In the genomic region with DNA sequence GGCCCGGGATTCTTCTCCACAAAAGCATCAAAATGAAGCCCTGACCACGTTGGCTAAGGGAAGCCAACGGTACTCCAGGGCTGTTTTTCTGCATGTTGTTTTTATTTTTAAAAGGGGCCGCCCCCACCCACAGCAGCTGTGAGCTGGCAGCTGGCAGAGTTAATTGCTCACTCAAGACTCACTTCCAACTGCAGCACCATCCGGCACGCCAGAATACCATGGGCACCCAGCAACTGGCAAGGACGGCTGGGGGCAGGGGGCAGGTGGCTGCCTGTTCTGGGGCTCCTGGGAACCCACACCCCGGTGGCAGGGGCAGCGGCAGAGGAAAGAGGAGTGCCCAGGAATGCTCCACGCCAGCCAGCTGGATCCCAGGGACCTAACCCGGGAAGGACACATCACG, we compare ENCODE assay signal across 10 cellular contexts. TPM values are rescaled to one million over a fixed set of nuclear protein-coding genes. Genes with fewer than 3 reads are reported as not detected.
A peak's percentile ranks its signal among the peaks of the same experiment; 100 is the strongest.
DNase-seq lines count a peak whose midpoint lies in the region; ATAC-seq and TF ChIP-seq lines count a peak whose summit lies in the region.
"Had no signal": no experiment of that assay in that cellular context is flagged by ENCODE, and none has a peak within 500 bp of the region (broad histone marks: within the 10 kb centered on the region; RNA-seq: fewer than 3 reads in every experiment).

No MANE protein-coding gene starts in this region.

- ATAC-seq in Panc1 (no peak), GM21723 (IDR thresholded peaks at IDR 0.05; ENCODE audit: unreplicated experiment) (no peak), HG02623 (IDR thresholded peaks at IDR 0.05; ENCODE audit: unreplicated experiment) (no peak)

- no peak overlapping the region for H3K4me3 ChIP-seq in Panc1 (ENCODE audit: low read depth in 2 of 2, low read length in 2 of 2)

- BruUV-seq in Panc1 (replicated peaks; lab: Mats Ljungman, UMichigan), result no TSS peak

- H3K27ac Mint-ChIP-seq in activated CD4-positive, alpha-beta T cell treated with anti-CD3 and anti-CD28 coated beads, Interleukin-2, amount 10 ng/mL, durations not matched to agents 7 days and 5 days, result no peak overlapping the region

- DNase-seq in activated CD4-positive, alpha-beta T cell treated with anti-CD3 and anti-CD28 coated beads for 48 hours, result peak; percentile 27
- DNase-seq in activated CD4-positive, alpha-beta T cell treated with anti-CD3 and anti-CD28 coated beads, Interleukin-2, amount 10 ng/mL, durations not matched to agents 7 days and 5 days, result no peak
- DNase-seq in Panc1 (ENCODE audit: low read depth, low spot score), result no peak
- DNase-seq in globus pallidus (ENCODE audit: low spot score), result peak; percentile 61
- DNase-seq in NCI-H526 (lab: John Stamatoyannopoulos, UW), result no peak
- DNase-seq: activated CD4-positive, CD25-positive, alpha-beta regulatory T cell treated with anti-CD3 and anti-CD28 coated beads, Interleukin-2, amount 50 U/mL, for 72 hours; brain microvascular endothelial cell had no signal

- H3K27me3 ChIP-seq in Panc1 (ENCODE audit: control insufficient read depth, insufficient read depth, low read length), result no peaks in the 10 kb centered on the region
- H3K27me3 ChIP-seq: brain microvascular endothelial cell had no signal

- CTCF ChIA-PET in activated CD4-positive, alpha-beta T cell treated with anti-CD3 and anti-CD28 coated beads, Interleukin-2, amount 10 ng/mL, durations not matched to agents 7 days and 5 days (lab: Charles Lee), result no interaction called here
- CTCF ChIA-PET in Panc1 (lab: Charles Lee), result no interaction called here

- TF ChIP-seq CTCF in Panc1 (IDR thresholded peaks at IDR 0.05), result no peak

- H3K36me3 Mint-ChIP-seq in activated CD4-positive, alpha-beta T cell treated with anti-CD3 and anti-CD28 coated beads, Interleukin-2, amount 10 ng/mL, durations not matched to agents 7 days and 5 days (ENCODE audit: low read depth), result no peaks in the 10 kb centered on the region

- in situ Hi-C loops in Panc1 (cut with HindIII; ENCODE audit: low pct_unique_long_range_greater_than_20kb, low sequenced_read_pairs), result no loop called here

- no peaks in the 10 kb centered on the region for H3K27me3 Mint-ChIP-seq in activated CD4-positive, alpha-beta T cell treated with anti-CD3 and anti-CD28 coated beads, Interleukin-2, amount 10 ng/mL, durations not matched to agents 7 days and 5 days

- H3K9me3 ChIP-seq in Panc1 (ENCODE audit: control insufficient read depth, insufficient read depth, low read depth, low read length), result no peaks in the 10 kb centered on the region

- intact Hi-C loops in Panc1 (cut with micrococcal nuclease; ENCODE audit: unreplicated experiment), result no loop called here

- no peak overlapping the region for H3K4me3 Mint-ChIP-seq in activated CD4-positive, alpha-beta T cell treated with anti-CD3 and anti-CD28 coated beads, Interleukin-2, amount 10 ng/mL, durations not matched to agents 7 days and 5 days

- no peaks in the 10 kb centered on the region for H3K9me3 Mint-ChIP-seq in activated CD4-positive, alpha-beta T cell treated with anti-CD3 and anti-CD28 coated beads, Interleukin-2, amount 10 ng/mL, durations not matched to agents 7 days and 5 days

- POLR2A ChIA-PET in activated CD4-positive, alpha-beta T cell treated with anti-CD3 and anti-CD28 coated beads, Interleukin-2, amount 10 ng/mL, durations not matched to agents 7 days and 5 days (lab: Charles Lee), result no interaction called here
- POLR2A ChIA-PET in Panc1 (lab: Charles Lee), result no interaction called here

- peaks cover 4% of the 10 kb centered on the region for H3K4me1 Mint-ChIP-seq in activated CD4-positive, alpha-beta T cell treated with anti-CD3 and anti-CD28 coated beads, Interleukin-2, amount 10 ng/mL, durations not matched to agents 7 days and 5 days

- H3K36me3 ChIP-seq in Panc1 (ENCODE audit: control insufficient read depth, insufficient read depth, low read length), result no peaks in the 10 kb centered on the region
- H3K36me3 ChIP-seq: brain microvascular endothelial cell had no signal

- H3K4me1 ChIP-seq in Panc1 (ENCODE audit: control insufficient read depth, insufficient read depth, low read length), result peaks cover 89% of the 10 kb centered on the region

- H3K27ac ChIP-seq in Panc1 (ENCODE audit: low read length) (peak overlapping the region; percentile 77), temporal lobe (ENCODE audit: low read depth, low read length) (peak overlapping the region; percentile 64)
- H3K27ac ChIP-seq: brain microvascular endothelial cell had no signal

RNA-seq across cellular contexts. Expression of a gene that starts 44.3 kb away (rescaled TPM):
- total RNA-seq in activated CD4-positive, alpha-beta T cell treated with anti-CD3 and anti-CD28 coated beads, Interleukin-2, amount 10 ng/mL, durations not matched to agents 7 days and 5 days, result 100 to 1,000 TPM in 1 of 2 experiments, 10 to 100 TPM in 1; 96.4 to 102 TPM
- 461 TPM for total RNA-seq in Panc1 (2021; ENCODE audit: unreplicated experiment)
- 441 TPM for polyA plus RNA-seq in Panc1 (2012; ENCODE audit: insufficient read length)
- total RNA-seq in temporal lobe, result 20.7 TPM

Comparison
In these comparisons a context has a peak if more than half of its experiments do, and no peak if none do; other contexts are left out.
1. DNase-seq: peak in activated CD4-positive, alpha-beta T cell treated with anti-CD3 and anti-CD28 coated beads for 48 hours (single experiment) and globus pallidus (single experiment); none in activated CD4-positive, alpha-beta T cell treated with anti-CD3 and anti-CD28 coated beads, Interleukin-2, amount 10 ng/mL, durations not matched to agents 7 days and 5 days (single experiment), Panc1 (single experiment) and NCI-H526 (0 of 2).